Comparison of ENCODE assay signal across 8 cellular contexts in genomic region chr17:31548709-31549108, GRCh38.
DNase-seq lines count a peak whose midpoint lies in the region; ATAC-seq, FAIRE-seq and TF ChIP-seq lines count a peak whose summit lies in the region.

No MANE protein-coding gene starts in this region.

- H3K79me2 ChIP-seq in MM.1S (ENCODE audit: low read length), result 0 out of 2 replicates have a peak, but pooled peaks cover 2% of the 10 kb centered on the region

- TF ChIP-seq POLR2A in GM12891 (IDR thresholded peaks at IDR 0.05; ENCODE audit: low read depth, low read length), result no peak

- H3K27me3 ChIP-seq in BLaER1 treated with 17β-estradiol and CSF1 and Interleukin-3, amounts not matched to agents 10 nM and 100 nM, result no peaks in the 10 kb centered on the region
- no peaks in the 10 kb centered on the region for H3K27me3 ChIP-seq in MM.1S (replicated peaks; ENCODE audit: insufficient read depth, low read length)

- H3K9me2 ChIP-seq in MM.1S (replicated peaks; ENCODE audit: insufficient read depth, low read length), result no peaks in the 10 kb centered on the region

- peaks cover 10 to 30% (median 22%) of the 10 kb centered on the region in 10 experiments; a peak in 19 of 20 replicates for H3K4me1 ChIP-seq in BLaER1 treated with 17β-estradiol and CSF1 and Interleukin-3, amounts not matched to agents 10 nM and 100 nM
- H3K4me1 ChIP-seq in MM.1S (ENCODE audit: low read length), result no peaks in the 10 kb centered on the region

- H3K9me3 Mint-ChIP-seq in dendritic cell treated with granulocyte-macrophage colony-stimulating factor and Interleukin-4, amounts not matched to agents 40 ng/mL and 50 ng/mL, for 4 days, result no peaks in the 10 kb centered on the region
- no peaks in the 10 kb centered on the region for H3K9me3 Mint-ChIP-seq in nephron

- H3K36me3 ChIP-seq in BLaER1 treated with 17β-estradiol and CSF1 and Interleukin-3, amounts not matched to agents 10 nM and 100 nM, result no peaks in the 10 kb centered on the region
- H3K36me3 ChIP-seq in MM.1S (replicated peaks; ENCODE audit: insufficient read depth, low read length), result no peaks in the 10 kb centered on the region

- H2AFZ ChIP-seq in MM.1S (ENCODE audit: low read length), result peak overlapping the region; percentile 78; the same call in 1 of the 2 replicates

- peak overlapping the region; percentile 62 to 86 (median 80) for H3K4me3 ChIP-seq in BLaER1 treated with 17β-estradiol and CSF1 and Interleukin-3, amounts not matched to agents 10 nM and 100 nM
- peak overlapping the region; percentile 90 for H3K4me3 ChIP-seq in MM.1S (ENCODE audit: low read length)

- H4K20me1 ChIP-seq in BLaER1 treated with 17β-estradiol and CSF1 and Interleukin-3, amounts not matched to agents 10 nM and 100 nM, result no peaks in the 10 kb centered on the region; a peak in 1 of 22 replicates
- no peaks in the 10 kb centered on the region for H4K20me1 ChIP-seq in MM.1S (ENCODE audit: insufficient read depth, low read length)

- no peaks in the 10 kb centered on the region for H3K9me3 ChIP-seq in BLaER1 treated with 17β-estradiol and CSF1 and Interleukin-3, amounts not matched to agents 10 nM and 100 nM (replicated peaks in 1 of 11)
- H3K9me3 ChIP-seq in MM.1S (replicated peaks; ENCODE audit: insufficient read depth, low read length), result no peaks in the 10 kb centered on the region

- H3K27me3 Mint-ChIP-seq in dendritic cell treated with granulocyte-macrophage colony-stimulating factor and Interleukin-4, amounts not matched to agents 40 ng/mL and 50 ng/mL, for 4 days, result peaks cover 15% of the 10 kb centered on the region
- peaks cover 6% of the 10 kb centered on the region for H3K27me3 Mint-ChIP-seq in nephron (ENCODE audit: low read depth)

- no peak for ATAC-seq in HG03135 (IDR thresholded peaks at IDR 0.05; ENCODE audit: unreplicated experiment)

- peaks cover 10% of the 10 kb centered on the region for H3F3A ChIP-seq in MM.1S (ENCODE audit: insufficient read depth, low read length)

- no peak for FAIRE-seq in GM12891 (lab: Jason Lieb, UNC)

- no peak for TF ChIP-seq CTCF in MM.1S (IDR thresholded peaks at IDR 0.05; ENCODE audit: low read length)
- no peak for TF ChIP-seq CTCF in nephron (IDR thresholded peaks at IDR 0.05; ENCODE audit: unreplicated experiment in 3 of 3)

- H3K27ac Mint-ChIP-seq in dendritic cell treated with granulocyte-macrophage colony-stimulating factor and Interleukin-4, amounts not matched to agents 40 ng/mL and 50 ng/mL, for 4 days, result peak overlapping the region; percentile 92
- peak overlapping the region; percentile 63 to 80 (median 75) for H3K27ac Mint-ChIP-seq in nephron

- H3K27ac ChIP-seq in BLaER1 treated with 17β-estradiol and CSF1 and Interleukin-3, amounts not matched to agents 10 nM and 100 nM, result peak overlapping the region; percentile 73 to 94 (median 87); a peak in 21 of 22 replicates
- peak overlapping the region; percentile 86; the same call in 1 of the 2 replicates for H3K27ac ChIP-seq in MM.1S (ENCODE audit: low read length)

- peak overlapping the region; percentile 89 for H3K4me3 Mint-ChIP-seq in dendritic cell treated with granulocyte-macrophage colony-stimulating factor and Interleukin-4, amounts not matched to agents 40 ng/mL and 50 ng/mL, for 4 days
- peak overlapping the region; percentile 72 to 89 (median 88) for H3K4me3 Mint-ChIP-seq in nephron

- intact Hi-C loops in dendritic cell treated with granulocyte-macrophage colony-stimulating factor and Interleukin-4, amounts not matched to agents 40 ng/mL and 50 ng/mL, for 4 days (cut with micrococcal nuclease), result no loop called here

- peak overlapping the region; percentile 78 to 96 (median 89) for H3K4me2 ChIP-seq in BLaER1 treated with 17β-estradiol and CSF1 and Interleukin-3, amounts not matched to agents 10 nM and 100 nM
- H3K4me2 ChIP-seq in MM.1S (ENCODE audit: low read depth, low read length), result peak overlapping the region; percentile 83

- H3K9ac ChIP-seq in BLaER1 treated with 17β-estradiol and CSF1 and Interleukin-3, amounts not matched to agents 10 nM and 100 nM, result peak overlapping the region; percentile 82 to 92 (median 89)
- peak overlapping the region; percentile 80 for H3K9ac ChIP-seq in MM.1S (ENCODE audit: low read length)

- DNase-seq in MM.1S, result peak; percentile 29
- DNase-seq in GM12891 (ENCODE audit: insufficient read length, low spot score), result no peak
- DNase-seq in Ammon's horn (ENCODE audit: low spot score), result no peak
- no peak for DNase-seq in GM19240 (ENCODE audit: insufficient read length, low spot score)

- H3K4me1 Mint-ChIP-seq in dendritic cell treated with granulocyte-macrophage colony-stimulating factor and Interleukin-4, amounts not matched to agents 40 ng/mL and 50 ng/mL, for 4 days (ENCODE audit: low read depth), result peaks cover 29% of the 10 kb centered on the region
- H3K4me1 Mint-ChIP-seq in nephron, result no peaks in the 10 kb centered on the region

- peaks cover 9% of the 10 kb centered on the region for H3K36me3 Mint-ChIP-seq in dendritic cell treated with granulocyte-macrophage colony-stimulating factor and Interleukin-4, amounts not matched to agents 40 ng/mL and 50 ng/mL, for 4 days (ENCODE audit: low read depth)
- no peaks in the 10 kb centered on the region for H3K36me3 Mint-ChIP-seq in nephron (ENCODE audit: low read depth)

TF ChIP-seq in GM12891, 5 proteins besides CTCF, POLR2A, EP300 and RAD21:
- no peak for TF ChIP-seq POLR2AphosphoS5 (IDR thresholded peaks at IDR 0.05; ENCODE audit: low read depth, low read length)
- TF ChIP-seq PAX5 (IDR thresholded peaks at IDR 0.05; ENCODE audit: insufficient read depth, low read length, severe bottlenecking), result no peak
- TF ChIP-seq POU2F2 (IDR thresholded peaks at IDR 0.05; ENCODE audit: low read depth, low read length), result no peak
